ENCODE assay signal across 21 cellular contexts in genomic region chr1:243903904-243904303, GRCh38. TPM values are rescaled to one million over a fixed set of nuclear protein-coding genes. Genes with fewer than 3 reads are reported as not detected.
A peak's percentile ranks its signal among the peaks of the same experiment; 100 is the strongest.
DNase-seq lines count a peak whose midpoint lies in the region; ATAC-seq, FAIRE-seq and TF ChIP-seq lines count a peak whose summit lies in the region.
"Had no signal": no experiment of that assay in that cellular context is flagged by ENCODE, and none has a peak within 500 bp of the region (broad histone marks: within the 10 kb centered on the region; RNA-seq: fewer than 3 reads in every experiment).

No MANE protein-coding gene starts in this region.

- DNase-seq in D721Med (ENCODE audit: insufficient read length, low spot score) = no peak
- peak; percentile 4 for DNase-seq in LNCaP clone FGC (ENCODE audit: low read depth)
- peak; percentile 61 for DNase-seq in choroid plexus epithelial cell (ENCODE audit: low read depth)
- no peak for DNase-seq in RWPE1 (ENCODE audit: low spot score)
- DNase-seq in effector CD8-positive, alpha-beta T cell (lab: John Stamatoyannopoulos, UW) = no peak
- DNase-seq: activated CD4-positive, alpha-beta memory T cell treated with anti-CD3 and anti-CD28 coated beads, Interleukin-2, amount 10 ng/mL, durations not matched to agents 7 days and 5 days; activated T-cell treated with anti-CD3 and anti-CD28 coated beads, Interleukin-2, amount 50 U/mL, for 48 hours; COR-L47; GDM1; H7; NCI-H2081; NCI-H526; PC-9; stimulated activated CD4-positive, alpha-beta T cell treated with anti-CD3 and anti-CD28 coated beads, Interleukin-2, amount 100 ng/mL, for 24 hours had no signal

- no peaks in the 10 kb centered on the region for H3K4me1 ChIP-seq in liver (ENCODE audit: control insufficient read depth in 4 of 4, insufficient read depth in 4 of 4, low read length in 3 of 4)
- H3K4me1 ChIP-seq: right atrium auricular region, vagina had no signal

- POLR2A ChIA-PET in RWPE1 (lab: Yijun Ruan, JAX; ENCODE audit: low non-redundant PET) = no interaction called here

- no peak overlapping the region for H3K27ac ChIP-seq in liver (ENCODE audit: low read depth in 1 of 2, low read length in 2 of 2)
- no peak overlapping the region for H3K27ac ChIP-seq in RWPE1
- H3K27ac ChIP-seq: PC-9, right atrium auricular region, vagina had no signal

- CTCF ChIA-PET in RWPE1 (lab: Yijun Ruan, JAX) = no interaction called here

- no peak for TF ChIP-seq RAD21 in liver (IDR thresholded peaks at IDR 0.05)

- TF ChIP-seq CTCF in D721Med (IDR thresholded peaks at IDR 0.05; ENCODE audit: insufficient read depth, missing control alignments) (no peak), LNCaP clone FGC (IDR thresholded peaks at IDR 0.05; ENCODE audit: control insufficient read depth, extremely low read depth, insufficient read depth) (no peak), choroid plexus epithelial cell (conservative IDR thresholded peaks at IDR 0.05; ENCODE audit: low read depth, low read length) (no peak), liver (IDR thresholded peaks at IDR 0.05; ENCODE audit: low read depth, low read length, missing input control) (no peak), RWPE1 (conservative IDR thresholded peaks at IDR 0.05; ENCODE audit: low read depth) (no peak)

- ATAC-seq in HG03378 (IDR thresholded peaks at IDR 0.05; ENCODE audit: unreplicated experiment) (no peak), GM21723 (IDR thresholded peaks at IDR 0.05; ENCODE audit: unreplicated experiment) (no peak)

- no peaks in the 10 kb centered on the region for H3K9me3 ChIP-seq in liver (ENCODE audit: control insufficient read depth in 4 of 4, low read length in 3 of 4)
- H3K9me3 ChIP-seq: right atrium auricular region, vagina had no signal

- peaks cover 0 to 20% (median 0%) of the 10 kb centered on the region in 4 donors for H3K27me3 ChIP-seq in liver (ENCODE audit: control insufficient read depth in 4 of 4, insufficient read depth in 4 of 4, low read length in 3 of 4)
- H3K27me3 ChIP-seq: right atrium auricular region, vagina had no signal

- WGBS in liver = 82% methylated on average over 4 of the region's 4 CpGs

- H3K4me3 ChIP-seq in LNCaP clone FGC (ENCODE audit: low read depth, low read length) = no peak overlapping the region
- no peak overlapping the region for H3K4me3 ChIP-seq in choroid plexus epithelial cell (ENCODE audit: low read depth, low read length)
- no peak overlapping the region for H3K4me3 ChIP-seq in liver (ENCODE audit: low read depth in 1 of 3, low read length in 3 of 3)
- H3K4me3 ChIP-seq: PC-9, right atrium auricular region, vagina had no signal

- no peak overlapping the region for H3K9ac ChIP-seq in liver (ENCODE audit: low read depth in 1 of 2, low read length in 2 of 2)

- FAIRE-seq in D721Med (lab: Jason Lieb, UNC) = peak; percentile 55
- FAIRE-seq: islet of Langerhans had no signal

- H3K36me3 ChIP-seq in liver (ENCODE audit: control insufficient read depth in 4 of 4, insufficient read depth in 3 of 4, low read depth in 1 of 4, low read length in 3 of 4) = no peaks in the 10 kb centered on the region
- H3K36me3 ChIP-seq: right atrium auricular region, vagina had no signal

TF ChIP-seq in liver, 16 proteins besides CTCF, POLR2A, EP300 and RAD21:
- TF ChIP-seq RXRA (IDR thresholded peaks at IDR 0.05) = no peak
- TF ChIP-seq, protein P1, sequence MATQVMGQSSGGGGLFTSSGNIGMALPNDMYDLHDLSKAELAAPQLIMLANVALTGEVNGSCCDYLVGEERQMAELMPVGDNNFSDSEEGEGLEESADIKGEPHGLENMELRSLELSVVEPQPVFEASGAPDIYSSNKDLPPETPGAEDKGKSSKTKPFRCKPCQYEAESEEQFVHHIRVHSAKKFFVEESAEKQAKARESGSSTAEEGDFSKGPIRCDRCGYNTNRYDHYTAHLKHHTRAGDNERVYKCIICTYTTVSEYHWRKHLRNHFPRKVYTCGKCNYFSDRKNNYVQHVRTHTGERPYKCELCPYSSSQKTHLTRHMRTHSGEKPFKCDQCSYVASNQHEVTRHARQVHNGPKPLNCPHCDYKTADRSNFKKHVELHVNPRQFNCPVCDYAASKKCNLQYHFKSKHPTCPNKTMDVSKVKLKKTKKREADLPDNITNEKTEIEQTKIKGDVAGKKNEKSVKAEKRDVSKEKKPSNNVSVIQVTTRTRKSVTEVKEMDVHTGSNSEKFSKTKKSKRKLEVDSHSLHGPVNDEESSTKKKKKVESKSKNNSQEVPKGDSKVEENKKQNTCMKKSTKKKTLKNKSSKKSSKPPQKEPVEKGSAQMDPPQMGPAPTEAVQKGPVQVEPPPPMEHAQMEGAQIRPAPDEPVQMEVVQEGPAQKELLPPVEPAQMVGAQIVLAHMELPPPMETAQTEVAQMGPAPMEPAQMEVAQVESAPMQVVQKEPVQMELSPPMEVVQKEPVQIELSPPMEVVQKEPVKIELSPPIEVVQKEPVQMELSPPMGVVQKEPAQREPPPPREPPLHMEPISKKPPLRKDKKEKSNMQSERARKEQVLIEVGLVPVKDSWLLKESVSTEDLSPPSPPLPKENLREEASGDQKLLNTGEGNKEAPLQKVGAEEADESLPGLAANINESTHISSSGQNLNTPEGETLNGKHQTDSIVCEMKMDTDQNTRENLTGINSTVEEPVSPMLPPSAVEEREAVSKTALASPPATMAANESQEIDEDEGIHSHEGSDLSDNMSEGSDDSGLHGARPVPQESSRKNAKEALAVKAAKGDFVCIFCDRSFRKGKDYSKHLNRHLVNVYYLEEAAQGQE (IDR thresholded peaks at IDR 0.05) = peak; percentile 98

RNA-seq across cellular contexts. Expression of gene AKT3, which starts 53.9 kb away (rescaled TPM):
- total RNA-seq in liver = 1 to 10 TPM; 3.2 to 7.6 TPM
- 1 to 10 TPM; 1.7 to 2.4 TPM for polyA plus RNA-seq in liver
- total RNA-seq: HT-29 had no signal

Comparison
In these comparisons a context has a peak if more than half of its experiments do, and no peak if none do; other contexts are left out.
1. DNase-seq: peak in LNCaP clone FGC (single experiment) and choroid plexus epithelial cell (single experiment); none in D721Med (single experiment), RWPE1 (single experiment) and effector CD8-positive, alpha-beta T cell (single experiment).